10 cellular contexts compared by ENCODE assay signal in genomic region chr12:89960607-89961394, GRCh38.
DNase-seq lines count a peak whose midpoint lies in the region; ATAC-seq and TF ChIP-seq lines count a peak whose summit lies in the region.
"Had no signal": no experiment of that assay in that cellular context is flagged by ENCODE, and none has a peak within 500 bp of the region (broad histone marks: within the 10 kb centered on the region; RNA-seq: fewer than 3 reads in every experiment).

No MANE protein-coding gene starts in this region.

- no peak overlapping the region for H3K4me3 ChIP-seq in GM12865 (ENCODE audit: low read depth, low read length)
- H3K4me3 ChIP-seq in gastrocnemius medialis = no peak overlapping the region
- H3K4me3 ChIP-seq: Peyer's patch had no signal

- intact Hi-C loops in gastrocnemius medialis (cut with DNase I; ENCODE audit: low total_unique reads) = no loop called here

- in situ Hi-C loops in gastrocnemius medialis (cut with MboI; ENCODE audit: low sequenced_read_pairs in 4 of 4) = no loop called here

- H3K4me1 ChIP-seq in gastrocnemius medialis = no peaks in the 10 kb centered on the region

- no peak for TF ChIP-seq POLR2A in gastrocnemius medialis (IDR thresholded peaks at IDR 0.05)

- TF ChIP-seq CTCF in GM12865 (IDR thresholded peaks at IDR 0.05; ENCODE audit: insufficient read depth, low read depth, low read length, missing control alignments) (no peak), gastrocnemius medialis (IDR thresholded peaks at IDR 0.05 in 4 of 5, conservative IDR thresholded peaks at IDR 0.05 in 1 of 5) (no peak)

- DNase-seq in GM12865 (ENCODE audit: low read depth) (peak; percentile 50), epithelial cell of prostate (ENCODE audit: low read depth, low spot score) (peak; percentile 53), NCI-H187 treated with DMSO at 0.1 percent for 48 hours (lab: John Stamatoyannopoulos, UW) (no peak), inferior parietal cortex (ENCODE audit: extremely low spot score) (no peak), NK-92 (lab: John Stamatoyannopoulos, UW; ENCODE audit: unreplicated experiment) (no peak), gastrocnemius medialis (no peak)
- DNase-seq: activated effector memory CD4-positive, alpha-beta T cell treated with Interleukin-2 at 50 U/mL for 16 hours had no signal

- H3K27me3 ChIP-seq in gastrocnemius medialis = no peaks in the 10 kb centered on the region
- H3K27me3 ChIP-seq: Peyer's patch had no signal

- H3K27ac ChIP-seq in epithelial cell of prostate (peak overlapping the region; percentile 27), gastrocnemius medialis (no peak overlapping the region)

- no peaks in the 10 kb centered on the region for H3K9me3 ChIP-seq in gastrocnemius medialis
- H3K9me3 ChIP-seq: Peyer's patch had no signal

- ATAC-seq in GM21360 (IDR thresholded peaks at IDR 0.05; ENCODE audit: unreplicated experiment) = peak; percentile 41
- peak; percentile 30 for ATAC-seq in HG03432 (IDR thresholded peaks at IDR 0.05; ENCODE audit: unreplicated experiment)
- ATAC-seq in gastrocnemius medialis = no peak

- no peaks in the 10 kb centered on the region for H3K36me3 ChIP-seq in gastrocnemius medialis
- H3K36me3 ChIP-seq: Peyer's patch had no signal

Comparison
In these comparisons a context has a peak if more than half of its experiments do, and no peak if none do; other contexts are left out.
1. DNase-seq: peak in GM12865 (single experiment) and epithelial cell of prostate (single experiment); none in NCI-H187 treated with DMSO at 0.1 percent for 48 hours (single experiment), inferior parietal cortex (single experiment), NK-92 (single experiment) and gastrocnemius medialis (0 of 2).
2. ATAC-seq: peak in GM21360 (single experiment) and HG03432 (single experiment); none in gastrocnemius medialis (0 of 2).